In the genomic region with DNA sequence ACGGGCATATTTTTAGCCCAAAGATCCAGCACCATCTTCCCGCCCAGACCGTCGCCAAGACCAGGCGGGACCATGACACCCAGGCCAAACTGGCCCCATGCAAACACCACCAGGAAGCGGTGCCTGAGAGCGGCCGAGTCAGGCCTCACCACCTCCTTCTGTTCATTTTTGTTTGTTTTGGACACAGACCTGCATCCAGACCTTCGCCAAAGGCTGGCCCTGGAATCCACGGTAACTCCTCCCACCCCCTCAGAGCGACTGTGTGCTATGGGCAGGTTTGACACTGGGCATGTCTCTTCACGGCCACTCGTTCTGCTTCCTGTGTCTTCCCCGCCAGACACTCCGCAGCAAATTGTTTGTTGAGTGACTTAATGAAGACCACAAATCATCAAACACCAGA, we compare ENCODE assay signal across 9 cellular contexts. TPM values are rescaled to one million over a fixed set of nuclear protein-coding genes. Genes with fewer than 3 reads are reported as not detected.
DNase-seq lines count a peak whose midpoint lies in the region; ATAC-seq and TF ChIP-seq lines count a peak whose summit lies in the region.
"Had no signal": no experiment of that assay in that cellular context is flagged by ENCODE, and none has a peak within 500 bp of the region (broad histone marks: within the 10 kb centered on the region; RNA-seq: fewer than 3 reads in every experiment).

No MANE protein-coding gene starts in this region.

- H3K27ac ChIP-seq in prostate gland: peak overlapping the region; percentile 90 to 94

- no peaks in the 10 kb centered on the region for H3K36me3 ChIP-seq in prostate gland

- H3K4me3 ChIP-seq in prostate gland: no peak overlapping the region

- ATAC-seq in GM19328 (IDR thresholded peaks at IDR 0.05; ENCODE audit: unreplicated experiment) (no peak), GM19023 (IDR thresholded peaks at IDR 0.05; ENCODE audit: unreplicated experiment) (no peak)

- peaks cover 42% of the 10 kb centered on the region for H3K4me1 Mint-ChIP-seq in glutamatergic neuron (ENCODE audit: low read depth, unreplicated experiment)
- H3K4me1 Mint-ChIP-seq in activated naive CD8-positive, alpha-beta T cell treated with anti-CD3 and anti-CD28 coated beads for 36 hours: peaks cover 21% of the 10 kb centered on the region

- no peaks in the 10 kb centered on the region for H3K27me3 ChIP-seq in prostate gland (replicated peaks; ENCODE audit: insufficient read depth)

- peaks cover 14% of the 10 kb centered on the region for H3K27me3 Mint-ChIP-seq in glutamatergic neuron (ENCODE audit: unreplicated experiment)
- H3K27me3 Mint-ChIP-seq in activated naive CD8-positive, alpha-beta T cell treated with anti-CD3 and anti-CD28 coated beads for 36 hours: no peaks in the 10 kb centered on the region

- no peak for TF ChIP-seq CTCF in glutamatergic neuron (IDR thresholded peaks at IDR 0.05; ENCODE audit: partially characterized antibody, unreplicated experiment)
- no peak for TF ChIP-seq CTCF in prostate gland (IDR thresholded peaks at IDR 0.05)

- DNase-seq in Daoy (ENCODE audit: low read depth) (peak; percentile 79), SHP77 treated with DMSO at 0.1 percent for 48 hours (lab: John Stamatoyannopoulos, UW) (peak; percentile 71), glutamatergic neuron (no peak), prostate gland (ENCODE audit: low spot score) (peak; percentile 95)
- no peak for DNase-seq in stimulated activated CD4-positive, alpha-beta T cell treated with anti-CD3 and anti-CD28 coated beads, Interleukin-2, amount 100 ng/mL, for 48 hours
- DNase-seq in activated naive CD8-positive, alpha-beta T cell treated with anti-CD3 and anti-CD28 coated beads for 36 hours: no peak
- DNase-seq: NCI-H1417 treated with DMSO at 0.1 percent for 48 hours had no signal

- H3K36me3 Mint-ChIP-seq in glutamatergic neuron (ENCODE audit: unreplicated experiment): no peaks in the 10 kb centered on the region
- peaks cover 5% of the 10 kb centered on the region for H3K36me3 Mint-ChIP-seq in activated naive CD8-positive, alpha-beta T cell treated with anti-CD3 and anti-CD28 coated beads for 36 hours

- H3K9me3 Mint-ChIP-seq in glutamatergic neuron (ENCODE audit: unreplicated experiment): peaks cover 17% of the 10 kb centered on the region
- no peaks in the 10 kb centered on the region for H3K9me3 Mint-ChIP-seq in activated naive CD8-positive, alpha-beta T cell treated with anti-CD3 and anti-CD28 coated beads for 36 hours

- no peak overlapping the region for H3K4me3 Mint-ChIP-seq in glutamatergic neuron (ENCODE audit: unreplicated experiment)
- no peak overlapping the region for H3K4me3 Mint-ChIP-seq in activated naive CD8-positive, alpha-beta T cell treated with anti-CD3 and anti-CD28 coated beads for 36 hours

- peak; percentile 24 for TF ChIP-seq POLR2A in prostate gland (IDR thresholded peaks at IDR 0.05)

- peaks cover 34% of the 10 kb centered on the region for H3K4me1 ChIP-seq in prostate gland (replicated peaks)

- no peaks in the 10 kb centered on the region for H3K9me3 ChIP-seq in prostate gland

- intact Hi-C loops in prostate gland (cut with DNase I): no loop called here

- peak overlapping the region; percentile 81 for H3K27ac Mint-ChIP-seq in glutamatergic neuron (ENCODE audit: unreplicated experiment)
- H3K27ac Mint-ChIP-seq in activated naive CD8-positive, alpha-beta T cell treated with anti-CD3 and anti-CD28 coated beads for 36 hours: no peak overlapping the region

- WGBS in prostate gland: 13% methylated on average over 15 of the region's 15 CpGs

RNA-seq across cellular contexts. Expression of a gene that starts 47.2 kb away (rescaled TPM):
- 29.8 and 57.9 TPM in 2 replicates for total RNA-seq in Daoy (2014; rRNA removed; shearing (Covaris generic))
- total RNA-seq in glutamatergic neuron (ENCODE audit: unreplicated experiment): 360 TPM
- 100 to 1,000 TPM; 184 to 306 TPM for total RNA-seq in prostate gland
- 100 to 1,000 TPM; 106 to 112 TPM for total RNA-seq in activated naive CD8-positive, alpha-beta T cell treated with anti-CD3 and anti-CD28 coated beads for 36 hours

Comparison
In these comparisons a context has a peak if more than half of its experiments do, and no peak if none do; other contexts are left out.
1. DNase-seq: peak in Daoy (single experiment), SHP77 treated with DMSO at 0.1 percent for 48 hours (single experiment) and prostate gland (single experiment); none in glutamatergic neuron (single experiment), stimulated activated CD4-positive, alpha-beta T cell treated with anti-CD3 and anti-CD28 coated beads, Interleukin-2, amount 100 ng/mL, for 48 hours (0 of 2) and activated naive CD8-positive, alpha-beta T cell treated with anti-CD3 and anti-CD28 coated beads for 36 hours (single experiment).